8 cellular contexts compared by ENCODE assay signal in genomic region chr3:106824856-106825255, GRCh38.
A peak's percentile ranks its signal among the peaks of the same experiment; 100 is the strongest.
DNase-seq lines count a peak whose midpoint lies in the region; ATAC-seq, FAIRE-seq and TF ChIP-seq lines count a peak whose summit lies in the region.

No MANE protein-coding gene starts in this region.

- WGBS in mesodermal cell (ENCODE audit: insufficient coverage in 2 of 2), 2 experiments, result 80% methylated on average over 1 of the region's 1 CpG; no CpG with 5 or more reads in 1 of the 2 experiments

- H3K27ac Mint-ChIP-seq in astrocyte (ENCODE audit: unreplicated experiment), result peak overlapping the region; percentile 64
- no peak overlapping the region for H3K27ac Mint-ChIP-seq in activated T-helper 1 cell treated with anti-CD3 and anti-CD28 coated beads, Interleukin-12 subunit alpha, Interleukin-12 subunit beta, Interleukin-2, Interleukin-4 antibody, amounts not matched to agents 30 ng/mL and 10 ng/mL and 1 ng/mL, durations not matched to agents 14 hours and 24 hours and 36 hours
- H3K27ac Mint-ChIP-seq in activated naive CD8-positive, alpha-beta T cell treated with anti-CD3 and anti-CD28 coated beads, Interleukin-2, amount 50 U/mL, for 24 hours, result no peak overlapping the region

- H3K4me3 ChIP-seq in DND-41 (ENCODE audit: low read depth in 1 of 2, low read length in 2 of 2) (no peak overlapping the region), astrocyte (ENCODE audit: insufficient read depth, low read depth, low read length) (no peak overlapping the region), mesodermal cell (ENCODE audit: extremely low read depth, insufficient read depth, low read length, poor library complexity, severe bottlenecking) (no peak overlapping the region)

- H3K36me3 Mint-ChIP-seq in astrocyte (ENCODE audit: low read depth, unreplicated experiment), result no peaks in the 10 kb centered on the region
- H3K36me3 Mint-ChIP-seq in activated T-helper 1 cell treated with anti-CD3 and anti-CD28 coated beads, Interleukin-12 subunit alpha, Interleukin-12 subunit beta, Interleukin-2, Interleukin-4 antibody, amounts not matched to agents 30 ng/mL and 10 ng/mL and 1 ng/mL, durations not matched to agents 14 hours and 24 hours and 36 hours (ENCODE audit: low read depth), result no peaks in the 10 kb centered on the region
- no peaks in the 10 kb centered on the region for H3K36me3 Mint-ChIP-seq in activated naive CD8-positive, alpha-beta T cell treated with anti-CD3 and anti-CD28 coated beads, Interleukin-2, amount 50 U/mL, for 24 hours (ENCODE audit: low read depth)

- peak overlapping the region; percentile 41 for H2AFZ ChIP-seq in DND-41 (ENCODE audit: low read depth, low read length)
- H2AFZ ChIP-seq in astrocyte (ENCODE audit: low read depth, low read length), result peak overlapping the region; percentile 20

- DNase-seq in DND-41, result peak; percentile 74
- peak; percentile 80 for DNase-seq in astrocyte (ENCODE audit: low read depth)
- DNase-seq in activated T-helper 1 cell treated with anti-CD3 and anti-CD28 coated beads, Interleukin-12 subunit alpha, Interleukin-12 subunit beta, Interleukin-2, Interleukin-4 antibody, amounts not matched to agents 30 ng/mL and 10 ng/mL and 1 ng/mL, durations not matched to agents 14 hours and 24 hours and 36 hours (ENCODE audit: low spot score), result no peak
- DNase-seq in activated naive CD8-positive, alpha-beta T cell treated with anti-CD3 and anti-CD28 coated beads, Interleukin-2, amount 50 U/mL, for 24 hours, result no peak

- H3K9ac ChIP-seq in DND-41 (ENCODE audit: low read depth, low read length) (peak overlapping the region; percentile 61; the same call in 1 of the 2 replicates), astrocyte (ENCODE audit: low read length) (no peak overlapping the region)

- H3K9me3 Mint-ChIP-seq in astrocyte (ENCODE audit: unreplicated experiment), result peaks cover 2% of the 10 kb centered on the region
- no peaks in the 10 kb centered on the region for H3K9me3 Mint-ChIP-seq in activated T-helper 1 cell treated with anti-CD3 and anti-CD28 coated beads, Interleukin-12 subunit alpha, Interleukin-12 subunit beta, Interleukin-2, Interleukin-4 antibody, amounts not matched to agents 30 ng/mL and 10 ng/mL and 1 ng/mL, durations not matched to agents 14 hours and 24 hours and 36 hours
- peaks cover 4% of the 10 kb centered on the region for H3K9me3 Mint-ChIP-seq in activated naive CD8-positive, alpha-beta T cell treated with anti-CD3 and anti-CD28 coated beads, Interleukin-2, amount 50 U/mL, for 24 hours

- H3K4me1 ChIP-seq in DND-41 (ENCODE audit: insufficient read depth, low read length) (peaks cover 59% of the 10 kb centered on the region), astrocyte (ENCODE audit: insufficient read depth, low read length) (peaks cover 44% of the 10 kb centered on the region), mesodermal cell (ENCODE audit: control insufficient read depth, insufficient read depth, low read length, poor library complexity, severe bottlenecking) (peaks cover 51% of the 10 kb centered on the region)

- peaks cover 51% of the 10 kb centered on the region for H3K4me1 Mint-ChIP-seq in astrocyte (ENCODE audit: low read depth, unreplicated experiment)
- H3K4me1 Mint-ChIP-seq in activated T-helper 1 cell treated with anti-CD3 and anti-CD28 coated beads, Interleukin-12 subunit alpha, Interleukin-12 subunit beta, Interleukin-2, Interleukin-4 antibody, amounts not matched to agents 30 ng/mL and 10 ng/mL and 1 ng/mL, durations not matched to agents 14 hours and 24 hours and 36 hours (ENCODE audit: low read depth), result peaks cover 5% of the 10 kb centered on the region
- peaks cover 3% of the 10 kb centered on the region for H3K4me1 Mint-ChIP-seq in activated naive CD8-positive, alpha-beta T cell treated with anti-CD3 and anti-CD28 coated beads, Interleukin-2, amount 50 U/mL, for 24 hours

- no peak overlapping the region for H3K4me2 ChIP-seq in DND-41 (ENCODE audit: insufficient read depth, low read length)
- H3K4me2 ChIP-seq in astrocyte (ENCODE audit: low read length), result peak overlapping the region; percentile 6

- no peaks in the 10 kb centered on the region for H3K36me3 ChIP-seq in DND-41 (ENCODE audit: insufficient read depth, low read length)
- no peaks in the 10 kb centered on the region for H3K36me3 ChIP-seq in astrocyte (ENCODE audit: insufficient read depth, low read length)
- no peaks in the 10 kb centered on the region for H3K36me3 ChIP-seq in mesodermal cell (ENCODE audit: control insufficient read depth, insufficient read depth, low read length)

- TF ChIP-seq CTCF in DND-41 (IDR thresholded peaks at IDR 0.05; ENCODE audit: borderline replicate concordance, extremely low read depth, low read length, poor library complexity, severe bottlenecking) (peak; percentile 79), astrocyte (IDR thresholded peaks at IDR 0.05; ENCODE audit: insufficient read depth, low read depth, low read length) (peak; percentile 26)

- peak; percentile 76 for FAIRE-seq in astrocyte (lab: Jason Lieb, UNC)

- H3K27me3 ChIP-seq in DND-41 (ENCODE audit: insufficient read depth, low read length, poor library complexity) (no peaks in the 10 kb centered on the region), astrocyte (ENCODE audit: insufficient read depth, low read length) (no peaks in the 10 kb centered on the region)

- ATAC-seq in DND-41 (ENCODE audit: insufficient read depth, low read depth) (peak; percentile 65), HG03378 (IDR thresholded peaks at IDR 0.05; ENCODE audit: unreplicated experiment) (peak; percentile 70), GM18861 (IDR thresholded peaks at IDR 0.05; ENCODE audit: unreplicated experiment) (no peak), GM21526 (IDR thresholded peaks at IDR 0.05; ENCODE audit: low FRiP score, unreplicated experiment) (no peak)
- ATAC-seq in activated naive CD8-positive, alpha-beta T cell treated with anti-CD3 and anti-CD28 coated beads, Interleukin-2, amount 50 U/mL, for 24 hours, result no peak

- H3K9me3 ChIP-seq in DND-41 (ENCODE audit: insufficient read depth, low read length, severe bottlenecking) (no peaks in the 10 kb centered on the region), astrocyte (ENCODE audit: insufficient read depth, low read depth, low read length) (no peaks in the 10 kb centered on the region), mesodermal cell (ENCODE audit: control insufficient read depth, low read length) (peaks cover 8% of the 10 kb centered on the region)

- H3K27ac ChIP-seq in DND-41 (ENCODE audit: low read length) (peak overlapping the region; percentile 91), astrocyte (ENCODE audit: low read depth, low read length) (peak overlapping the region; percentile 80), mesodermal cell (ENCODE audit: low read depth, low read length, severe bottlenecking) (peak overlapping the region; percentile 93)

- no peak overlapping the region for H3K4me3 Mint-ChIP-seq in astrocyte (ENCODE audit: unreplicated experiment)
- H3K4me3 Mint-ChIP-seq in activated T-helper 1 cell treated with anti-CD3 and anti-CD28 coated beads, Interleukin-12 subunit alpha, Interleukin-12 subunit beta, Interleukin-2, Interleukin-4 antibody, amounts not matched to agents 30 ng/mL and 10 ng/mL and 1 ng/mL, durations not matched to agents 14 hours and 24 hours and 36 hours, result no peak overlapping the region
- H3K4me3 Mint-ChIP-seq in activated naive CD8-positive, alpha-beta T cell treated with anti-CD3 and anti-CD28 coated beads, Interleukin-2, amount 50 U/mL, for 24 hours, result no peak overlapping the region

- intact Hi-C loops in activated T-helper 1 cell treated with anti-CD3 and anti-CD28 coated beads, Interleukin-12 subunit alpha, Interleukin-12 subunit beta, Interleukin-2, Interleukin-4 antibody, amounts not matched to agents 30 ng/mL and 10 ng/mL and 1 ng/mL, durations not matched to agents 14 hours and 24 hours and 36 hours (cut with micrococcal nuclease), result no loop called here

- H4K20me1 ChIP-seq in DND-41 (ENCODE audit: insufficient read depth, low read length) (no peaks in the 10 kb centered on the region), astrocyte (ENCODE audit: insufficient read depth, low read length) (no peaks in the 10 kb centered on the region)

- H3K79me2 ChIP-seq in DND-41 (ENCODE audit: insufficient read depth, low read length) (no peaks in the 10 kb centered on the region), astrocyte (ENCODE audit: insufficient read depth, low read length) (no peaks in the 10 kb centered on the region)

- H3K27me3 Mint-ChIP-seq in astrocyte (ENCODE audit: low read depth, unreplicated experiment), result no peaks in the 10 kb centered on the region
- peaks cover 3% of the 10 kb centered on the region for H3K27me3 Mint-ChIP-seq in activated T-helper 1 cell treated with anti-CD3 and anti-CD28 coated beads, Interleukin-12 subunit alpha, Interleukin-12 subunit beta, Interleukin-2, Interleukin-4 antibody, amounts not matched to agents 30 ng/mL and 10 ng/mL and 1 ng/mL, durations not matched to agents 14 hours and 24 hours and 36 hours (ENCODE audit: insufficient read depth)
- H3K27me3 Mint-ChIP-seq in activated naive CD8-positive, alpha-beta T cell treated with anti-CD3 and anti-CD28 coated beads, Interleukin-2, amount 50 U/mL, for 24 hours, result no peaks in the 10 kb centered on the region

Comparison
In these comparisons a context has a peak if more than half of its experiments do, and no peak if none do; other contexts are left out.
1. ATAC-seq: peak in DND-41 (single experiment) and HG03378 (single experiment); none in activated naive CD8-positive, alpha-beta T cell treated with anti-CD3 and anti-CD28 coated beads, Interleukin-2, amount 50 U/mL, for 24 hours (single experiment), GM18861 (single experiment) and GM21526 (single experiment).
2. DNase-seq: peak in DND-41 (single experiment) and astrocyte (single experiment); none in activated T-helper 1 cell treated with anti-CD3 and anti-CD28 coated beads, Interleukin-12 subunit alpha, Interleukin-12 subunit beta, Interleukin-2, Interleukin-4 antibody, amounts not matched to agents 30 ng/mL and 10 ng/mL and 1 ng/mL, durations not matched to agents 14 hours and 24 hours and 36 hours (single experiment) and activated naive CD8-positive, alpha-beta T cell treated with anti-CD3 and anti-CD28 coated beads, Interleukin-2, amount 50 U/mL, for 24 hours (single experiment).
3. Peak in every context shown above with its lines, with median percentiles within 50 percentile points of each other: H3K27ac ChIP-seq.